Comparison of ENCODE assay signal across 8 cellular contexts in the genomic region with DNA sequence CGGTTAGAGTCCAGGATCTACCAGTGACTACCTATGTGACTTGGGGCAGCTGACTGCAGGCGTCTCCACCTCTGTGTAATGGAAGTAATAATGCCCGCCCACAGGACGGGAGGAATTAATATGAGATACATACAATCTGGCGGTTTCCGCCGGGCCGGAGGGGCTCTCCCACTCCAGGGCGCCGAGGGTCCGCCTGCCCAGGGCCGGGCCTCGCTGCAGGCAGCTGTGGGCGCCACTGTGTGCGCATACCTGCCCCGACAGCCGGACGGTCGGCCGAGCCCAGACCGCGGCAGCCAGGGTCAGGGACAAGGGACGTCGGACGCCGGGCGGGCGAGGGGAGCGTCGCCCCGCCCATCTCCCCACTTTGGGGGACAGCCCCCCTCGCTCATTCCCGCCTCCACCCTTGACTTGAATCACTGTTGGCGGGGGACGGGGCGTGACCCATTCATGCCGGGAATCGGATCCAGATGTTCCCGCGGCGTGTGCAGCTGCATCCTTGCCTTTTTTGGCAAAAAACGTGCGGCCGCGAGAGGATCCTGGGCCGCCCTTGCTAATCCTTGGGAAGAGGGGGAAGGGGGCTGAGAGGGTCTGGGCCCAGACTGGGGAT. TPM values are rescaled to one million over a fixed set of nuclear protein-coding genes. Genes with fewer than 3 reads are reported as not detected.
A peak's percentile ranks its signal among the peaks of the same experiment; 100 is the strongest.
DNase-seq lines count a peak whose midpoint lies in the region; ATAC-seq, FAIRE-seq and TF ChIP-seq lines count a peak whose summit lies in the region.

No MANE protein-coding gene starts in this region.

- no peaks in the 10 kb centered on the region for H3K9me3 ChIP-seq in CD4-positive, CD25-positive, alpha-beta regulatory T cell (ENCODE audit: control insufficient read depth in 2 of 2, low read length in 2 of 2)
- H3K9me3 ChIP-seq in iPS-18c (ENCODE audit: control insufficient read depth, insufficient read depth, low read length) = no peaks in the 10 kb centered on the region
- H3K9me3 ChIP-seq in small intestine (ENCODE audit: control insufficient read depth, low read depth) = no peaks in the 10 kb centered on the region

- no peaks in the 10 kb centered on the region for H3K27me3 Mint-ChIP-seq in CD4-positive, CD25-positive, alpha-beta regulatory T cell

- H3K4me1 Mint-ChIP-seq in CD4-positive, CD25-positive, alpha-beta regulatory T cell = peaks cover 15 to 49% (median 29%) of the 10 kb centered on the region in 4 donors

- no peaks in the 10 kb centered on the region for H3K27me3 ChIP-seq in CD4-positive, CD25-positive, alpha-beta regulatory T cell (ENCODE audit: control insufficient read depth, insufficient read depth, low read length)
- no peaks in the 10 kb centered on the region for H3K27me3 ChIP-seq in small intestine (ENCODE audit: control insufficient read depth in 2 of 2, insufficient read depth in 2 of 2, low read length in 2 of 2)

- H3K27ac ChIP-seq in CD4-positive, CD25-positive, alpha-beta regulatory T cell (ENCODE audit: insufficient read depth, low read length, poor library complexity, severe bottlenecking) = peak overlapping the region; percentile 71
- peak overlapping the region; percentile 58 to 87 for H3K27ac ChIP-seq in small intestine (ENCODE audit: low read depth in 1 of 2, low read length in 1 of 2)

- H3K4me3 ChIP-seq in CD4-positive, CD25-positive, alpha-beta regulatory T cell (ENCODE audit: low read depth, low read length) = peak overlapping the region; percentile 70
- H3K4me3 ChIP-seq in astrocyte of the spinal cord (ENCODE audit: low read depth, low read length) (peak overlapping the region; percentile 12), iPS-18c (ENCODE audit: insufficient read depth, low read depth, low read length) (peak overlapping the region; percentile 65), small intestine (ENCODE audit: low read depth in 1 of 2, low read length in 2 of 2) (peak overlapping the region in 1 of 2 donors; percentile 68)

- 5 to 11% (median 6%) methylated on average over 46 of the region's 46 CpGs for WGBS in small intestine, 3 donors

- no peaks in the 10 kb centered on the region for H3K9me3 Mint-ChIP-seq in CD4-positive, CD25-positive, alpha-beta regulatory T cell

- ATAC-seq in CD4-positive, CD25-positive, alpha-beta regulatory T cell (ENCODE audit: low read depth in 2 of 2) = peak in 1 of 2 donors; percentile 51
- no peak for ATAC-seq in HG02938 (IDR thresholded peaks at IDR 0.05; ENCODE audit: unreplicated experiment)

- FAIRE-seq in small intestine (lab: Jason Lieb, UNC) = no peak

- in situ Hi-C loops in astrocyte of the spinal cord (cut with HindIII; ENCODE audit: low sequenced_read_pairs) = no loop called here

- peak overlapping the region; percentile 69 to 97 (median 90) for H3K4me3 Mint-ChIP-seq in CD4-positive, CD25-positive, alpha-beta regulatory T cell

- TF ChIP-seq CTCF in astrocyte of the spinal cord (IDR thresholded peaks at IDR 0.05; ENCODE audit: low read depth, low read length) = no peak

- peaks cover 4% of the 10 kb centered on the region for H3K36me3 ChIP-seq in CD4-positive, CD25-positive, alpha-beta regulatory T cell (ENCODE audit: control insufficient read depth, insufficient read depth, low read length)
- no peaks in the 10 kb centered on the region for H3K36me3 ChIP-seq in small intestine (ENCODE audit: control insufficient read depth in 2 of 2, insufficient read depth in 2 of 2, low read length in 2 of 2)

- H3K4me1 ChIP-seq in CD4-positive, CD25-positive, alpha-beta regulatory T cell (ENCODE audit: control insufficient read depth, insufficient read depth, low read length, poor library complexity, severe bottlenecking) = peaks cover 28% of the 10 kb centered on the region
- no peaks in the 10 kb centered on the region for H3K4me1 ChIP-seq in small intestine (ENCODE audit: control insufficient read depth in 2 of 2, insufficient read depth in 1 of 2, low read depth in 1 of 2, low read length in 1 of 2)

- H3K36me3 Mint-ChIP-seq in CD4-positive, CD25-positive, alpha-beta regulatory T cell = no peaks in the 10 kb centered on the region

- peak overlapping the region; percentile 85 to 97 (median 93) for H3K27ac Mint-ChIP-seq in CD4-positive, CD25-positive, alpha-beta regulatory T cell

- DNase-seq in CD4-positive, CD25-positive, alpha-beta regulatory T cell = peak in 1 of 3 donors; percentile 27
- peak; percentile 45 for DNase-seq in NAMALWA (ENCODE audit: low spot score)
- peak; percentile 95 for DNase-seq in astrocyte of the spinal cord (ENCODE audit: low read depth, low spot score)
- DNase-seq in small intestine = peak; percentile 40
- no peak for DNase-seq in NCI-H1694 (lab: John Stamatoyannopoulos, UW)
- no peak for DNase-seq in SW 1271 (lab: John Stamatoyannopoulos, UW)

RNA-seq across cellular contexts. Expression of gene SF3A3, which starts 6.1 kb away (rescaled TPM):
- 47.6 TPM for total RNA-seq in CD4-positive, CD25-positive, alpha-beta regulatory T cell
- polyA plus RNA-seq in CD4-positive, CD25-positive, alpha-beta regulatory T cell = 100 to 1,000 TPM in 3 of 4 donors, 10 to 100 TPM in 1; 90.6 to 118 (median 105) TPM
- polyA plus RNA-seq in small intestine = 10 to 100 TPM; 13.9 to 24.7 (median 19.7) TPM

RNA-seq across cellular contexts. Expression of gene FHL3, which starts 9.4 kb away (rescaled TPM):
- total RNA-seq in CD4-positive, CD25-positive, alpha-beta regulatory T cell = 4.6 TPM
- polyA plus RNA-seq in CD4-positive, CD25-positive, alpha-beta regulatory T cell = 10 to 100 TPM; 11.2 to 20.8 (median 13.3) TPM
- polyA plus RNA-seq in small intestine = 1 to 10 TPM in 2 of 3 donors, under 1 TPM in 1; 0.89 to 8.1 (median 6.5) TPM

RNA-seq across cellular contexts. Expression of gene UTP11, which starts 16.7 kb away (rescaled TPM):
- total RNA-seq in CD4-positive, CD25-positive, alpha-beta regulatory T cell = 12.3 TPM
- polyA plus RNA-seq in CD4-positive, CD25-positive, alpha-beta regulatory T cell = 10 to 100 TPM; 21.0 to 31.1 (median 24.9) TPM
- polyA plus RNA-seq in small intestine = 10 to 100 TPM; 17.0 to 29.9 (median 23.0) TPM

RNA-seq across cellular contexts. Expression of gene INPP5B, which starts 49.0 kb away (rescaled TPM):
- total RNA-seq in CD4-positive, CD25-positive, alpha-beta regulatory T cell = 23.8 TPM
- polyA plus RNA-seq in CD4-positive, CD25-positive, alpha-beta regulatory T cell = 10 to 100 TPM; 15.4 to 21.1 (median 18.5) TPM
- polyA plus RNA-seq in small intestine = 10 to 100 TPM in 1 of 3 donors, 1 to 10 TPM in 2; 6.7 to 11.7 (median 6.8) TPM

RNA-seq across cellular contexts. Expression of gene POU3F1, which starts 50.7 kb away (rescaled TPM):
- 1.7 TPM for total RNA-seq in CD4-positive, CD25-positive, alpha-beta regulatory T cell
- under 1 TPM; 0.11 to 0.49 (median 0.32) TPM for polyA plus RNA-seq in CD4-positive, CD25-positive, alpha-beta regulatory T cell
- polyA plus RNA-seq in small intestine = not detected

Comparison
In these comparisons a context has a peak if more than half of its experiments do, and no peak if none do; other contexts are left out.
1. DNase-seq: peak in NAMALWA (single experiment), astrocyte of the spinal cord (single experiment) and small intestine (single experiment); none in NCI-H1694 (single experiment) and SW 1271 (0 of 2).